ENCODE assay signal across 1 cellular context in the genomic region with DNA sequence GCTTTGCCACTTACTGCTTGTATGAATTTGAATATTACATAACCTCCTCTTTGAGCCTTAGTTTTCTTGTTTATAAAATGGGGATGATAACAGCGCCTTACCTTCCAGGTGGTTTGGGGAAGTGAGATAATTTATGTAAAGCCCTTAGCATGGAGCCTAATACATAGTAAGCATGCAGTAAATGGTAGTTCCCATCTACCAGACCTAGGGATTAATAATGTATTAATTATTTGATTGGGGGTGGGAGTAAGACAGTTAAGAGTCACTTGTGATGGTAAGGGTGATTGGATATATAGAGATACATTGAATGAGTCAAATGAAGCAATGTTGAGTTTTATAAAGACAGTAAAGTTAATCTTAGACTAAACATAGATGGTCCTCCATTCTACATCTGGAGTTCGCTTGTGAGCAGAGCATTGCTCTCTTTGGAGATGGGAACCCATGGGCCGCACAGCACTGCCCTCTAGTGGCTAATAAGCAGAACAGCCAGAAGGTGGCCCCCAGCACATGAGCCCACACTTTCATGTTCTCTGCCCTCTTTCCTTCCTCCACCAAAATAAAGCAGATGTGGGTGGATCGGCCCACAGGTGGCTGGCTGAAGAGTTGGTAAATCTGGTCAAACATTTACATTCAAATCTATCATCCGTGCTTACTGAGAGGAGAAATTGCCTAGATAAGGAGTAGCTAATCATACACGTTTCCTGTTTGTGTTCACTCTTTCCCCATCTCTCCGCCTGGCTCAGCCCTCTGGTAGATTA.
TF ChIP-seq lines count a peak whose summit lies in the region.

No MANE protein-coding gene starts in this region.

TF ChIP-seq in SK-N-SH treated with all-trans-retinoic acid at 6 μM for 48 hours, 23 proteins besides CTCF, POLR2A, EP300 and RAD21 (continued from another document):
- TF ChIP-seq, protein P1, sequence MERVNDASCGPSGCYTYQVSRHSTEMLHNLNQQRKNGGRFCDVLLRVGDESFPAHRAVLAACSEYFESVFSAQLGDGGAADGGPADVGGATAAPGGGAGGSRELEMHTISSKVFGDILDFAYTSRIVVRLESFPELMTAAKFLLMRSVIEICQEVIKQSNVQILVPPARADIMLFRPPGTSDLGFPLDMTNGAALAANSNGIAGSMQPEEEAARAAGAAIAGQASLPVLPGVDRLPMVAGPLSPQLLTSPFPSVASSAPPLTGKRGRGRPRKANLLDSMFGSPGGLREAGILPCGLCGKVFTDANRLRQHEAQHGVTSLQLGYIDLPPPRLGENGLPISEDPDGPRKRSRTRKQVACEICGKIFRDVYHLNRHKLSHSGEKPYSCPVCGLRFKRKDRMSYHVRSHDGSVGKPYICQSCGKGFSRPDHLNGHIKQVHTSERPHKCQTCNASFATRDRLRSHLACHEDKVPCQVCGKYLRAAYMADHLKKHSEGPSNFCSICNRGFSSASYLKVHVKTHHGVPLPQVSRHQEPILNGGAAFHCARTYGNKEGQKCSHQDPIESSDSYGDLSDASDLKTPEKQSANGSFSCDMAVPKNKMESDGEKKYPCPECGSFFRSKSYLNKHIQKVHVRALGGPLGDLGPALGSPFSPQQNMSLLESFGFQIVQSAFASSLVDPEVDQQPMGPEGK (CRISPR knock-in tag; IDR thresholded peaks at IDR 0.05; ENCODE audit: borderline replicate concordance): no peak
- TF ChIP-seq PPARA (CRISPR knock-in tag; IDR thresholded peaks at IDR 0.05; ENCODE audit: borderline replicate concordance): no peak
